8 cellular contexts compared by ENCODE assay signal in the genomic region with DNA sequence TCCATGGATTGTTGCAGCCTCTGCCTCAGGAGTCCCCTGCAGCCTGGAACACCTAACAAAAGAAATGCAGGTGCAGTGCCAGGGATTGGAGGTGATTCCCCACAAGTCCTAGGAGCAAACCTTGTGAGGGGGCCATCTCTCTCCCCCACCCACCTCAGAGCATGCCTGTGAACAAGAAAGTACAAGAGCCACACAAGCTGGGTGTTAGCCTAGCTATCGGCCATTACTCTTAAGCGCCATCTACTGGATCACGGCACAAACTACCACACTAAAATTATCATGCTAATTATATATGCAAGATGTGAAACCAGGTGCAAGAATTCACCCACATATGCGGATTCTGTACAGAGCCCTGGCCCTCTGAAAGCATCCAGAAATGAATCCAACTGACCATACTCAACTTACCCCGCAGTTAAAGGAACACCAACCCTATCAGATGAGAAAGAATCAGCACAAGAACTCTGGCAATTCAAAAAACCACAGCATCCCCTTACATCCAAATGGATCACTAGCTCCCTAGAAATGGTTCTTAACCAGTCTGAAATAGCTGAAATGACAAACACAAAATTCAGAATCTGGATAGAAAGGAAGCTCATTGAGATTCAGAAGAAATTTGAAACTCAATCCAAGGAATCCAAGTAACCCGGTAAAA. TPM values are rescaled to one million over a fixed set of nuclear protein-coding genes. Genes with fewer than 3 reads are reported as not detected.
DNase-seq lines count a peak whose midpoint lies in the region; ATAC-seq, FAIRE-seq and TF ChIP-seq lines count a peak whose summit lies in the region.

No MANE protein-coding gene starts in this region.

- H3K79me2 ChIP-seq in GM23338 (replicated peaks; ENCODE audit: insufficient read depth) (no peaks in the 10 kb centered on the region), GM12878 (ENCODE audit: control insufficient read depth, insufficient read depth, low read length) (no peaks in the 10 kb centered on the region)

- RAD21 ChIA-PET in GM12878 (lab: Charles Lee; ENCODE audit: unreplicated experiment) = interaction anchor here (0.8 to 1.6 kb wide), 4 partner anchors 35 to 295 kb away, joined by 3 to 9 read pairs (median 6); no protein-coding TSS in a partner anchor

- no peak for TF ChIP-seq POLR2A in GM12878 (IDR thresholded peaks at IDR 0.05; ENCODE audit: low read depth, low read length)

- H3K27ac Mint-ChIP-seq in GM23338 = no peak overlapping the region

- no peak overlapping the region for H2AFZ ChIP-seq in GM23338
- H2AFZ ChIP-seq in GM12878 (ENCODE audit: control insufficient read depth, low read depth, low read length) = no peak overlapping the region

- in situ Hi-C loops in GM12878 (cut with MboI) = no loop called here

- H3K4me3 ChIP-seq in GM23338 = no peak overlapping the region
- H3K4me3 ChIP-seq in GM12878 = no peak overlapping the region

- H3K9me3 ChIP-seq in GM12878 (replicated peaks; ENCODE audit: control insufficient read depth, insufficient read depth, low read length) = no peaks in the 10 kb centered on the region

- H3K9ac ChIP-seq in GM12878 (ENCODE audit: control insufficient read depth, insufficient read depth, low read length) = no peak overlapping the region

- no peaks in the 10 kb centered on the region for H3K36me3 ChIP-seq in GM23338 (ENCODE audit: insufficient read depth)
- H3K36me3 ChIP-seq in GM12878 (ENCODE audit: control insufficient read depth in 2 of 2, insufficient read depth in 2 of 2, low read length in 1 of 2) = no peaks in the 10 kb centered on the region

- no peaks in the 10 kb centered on the region for H3K9me2 ChIP-seq in GM23338 (ENCODE audit: insufficient read depth)

- no peaks in the 10 kb centered on the region for H3F3A ChIP-seq in GM23338 (replicated peaks; ENCODE audit: low read depth)

- intact Hi-C loops in GM12878 (cut with micrococcal nuclease; ENCODE audit: unreplicated experiment) = loop anchor here (1.0 kb wide), 1 partner anchor 41 kb away; no protein-coding TSS in a partner anchor

- no peaks in the 10 kb centered on the region for H3K27me3 Mint-ChIP-seq in GM23338 (ENCODE audit: insufficient read depth, low read depth, poor library complexity)

- POLR2A ChIA-PET in GM12878 (lab: Charles Lee) = no interaction called here

- H3K4me1 Mint-ChIP-seq in GM23338 = peaks cover 2% of the 10 kb centered on the region; the same call in 2 of the 3 replicates

- peak; percentile 78 to 86 for TF ChIP-seq CTCF in GM23338 (conservative IDR thresholded peaks at IDR 0.05; ENCODE audit: low read depth in 2 of 2)
- TF ChIP-seq CTCF in GM12878 (IDR thresholded peaks at IDR 0.05 in 2 of 3, conservative IDR thresholded peaks at IDR 0.05 in 1 of 3; ENCODE audit: control insufficient read depth in 2 of 3, extremely low read depth in 1 of 3, insufficient read depth in 1 of 3, low read depth in 3 of 3, low read length in 3 of 3) = peak; percentile 73 to 85 (median 77)

- SMC1A ChIA-PET in GM12878 (lab: Charles Lee; ENCODE audit: uncharacterized antibody, unreplicated experiment) = interaction anchor here (0.8 to 2.5 kb wide), 4 partner anchors 25 to 161 kb away, joined by 3 to 11 read pairs (median 5); no protein-coding TSS in a partner anchor

- H3K36me3 Mint-ChIP-seq in GM23338 (ENCODE audit: low read depth) = no peaks in the 10 kb centered on the region

- ATAC-seq in GM23338 = peak; percentile 96
- ATAC-seq in GM12878 = peak; percentile 95
- ATAC-seq in HG03097 (IDR thresholded peaks at IDR 0.05; ENCODE audit: low FRiP score, unreplicated experiment) = no peak

- CTCF ChIA-PET in GM12878 (lab: Yijun Ruan, JAX) = interaction anchor here (0.6 to 2.2 kb wide), 30 partner anchors 9 to 855 kb away, joined by 3 to 25 read pairs (median 4); partner anchors contain the start of gene PRSS3

- 18% methylated on average over 6 of the region's 6 CpGs for WGBS in GM12878 (ENCODE audit: insufficient coverage, insufficient replicate concordance, low lambda C conversion rate, missing lambda C conversion rate)

- TF ChIP-seq EP300 in GM12878 (IDR thresholded peaks at IDR 0.05; ENCODE audit: borderline replicate concordance in 1 of 2, control insufficient read depth in 1 of 2, low read depth in 2 of 2, low read length in 2 of 2) = no peak

- peak; percentile 69 for FAIRE-seq in GM12878 (lab: Jason Lieb, UNC)

- H3K4me3 Mint-ChIP-seq in GM23338 = no peak overlapping the region

- no peak overlapping the region for H3K27ac ChIP-seq in GM23338 (ENCODE audit: low read depth)
- no peak overlapping the region for H3K27ac ChIP-seq in GM12878 (ENCODE audit: control insufficient read depth, insufficient read depth)

- no peaks in the 10 kb centered on the region for H4K20me1 ChIP-seq in GM23338 (replicated peaks; ENCODE audit: insufficient read depth)
- H4K20me1 ChIP-seq in GM12878 (ENCODE audit: control insufficient read depth, insufficient read depth) = no peaks in the 10 kb centered on the region

- no TSS peak for BruUV-seq in GM12878 (replicated peaks; lab: Mats Ljungman, UMichigan)

- H3K4me2 ChIP-seq in GM23338 (no peak overlapping the region), GM12878 (ENCODE audit: control insufficient read depth, insufficient read depth) (no peak overlapping the region)

- no peaks in the 10 kb centered on the region; the same call in 1 of the 2 replicates for H3K4me1 ChIP-seq in GM23338 (ENCODE audit: insufficient read depth)
- no peaks in the 10 kb centered on the region for H3K4me1 ChIP-seq in GM12878 (ENCODE audit: control insufficient read depth, insufficient read depth, low read length)

- H3K9me3 Mint-ChIP-seq in GM23338 = no peaks in the 10 kb centered on the region

- TF ChIP-seq RAD21 in GM12878 (IDR thresholded peaks at IDR 0.05; ENCODE audit: insufficient read depth, low read depth, low read length) = peak; percentile 50

- peak; percentile 62 for DNase-seq in EH (ENCODE audit: low read depth)
- DNase-seq in GM23338 (ENCODE audit: low spot score) = peak; percentile 80
- peak; percentile 85 for DNase-seq in NAMALWA (ENCODE audit: low spot score)
- DNase-seq in SW480 (ENCODE audit: low spot score) = peak; percentile 62
- DNase-seq in GM12878 (ENCODE audit: low read depth, low spot score) = peak; percentile 26
- peak; percentile 78 for DNase-seq in iPS-NIHi11 (ENCODE audit: low spot score)
- peak; percentile 13 to 31 for DNase-seq in stimulated activated CD4-positive, alpha-beta T cell treated with anti-CD3 and anti-CD28 coated beads, Interleukin-15, amount 100 ng/mL, for 48 hours (ENCODE audit: low read depth in 2 of 2)

- H3K27me3 ChIP-seq in GM23338 (ENCODE audit: insufficient read depth) (no peaks in the 10 kb centered on the region), GM12878 (replicated peaks in 1 of 2; ENCODE audit: control insufficient read depth in 2 of 2, insufficient read depth in 2 of 2, low read length in 1 of 2) (no peaks in the 10 kb centered on the region)

TF ChIP-seq in GM23338, 12 proteins besides CTCF, POLR2A, EP300 and RAD21 (continues in another document):
- TF ChIP-seq EZH2phosphoT487 (IDR thresholded peaks at IDR 0.05; ENCODE audit: unreplicated experiment) = no peak

TF ChIP-seq in GM12878, 131 proteins besides CTCF, POLR2A, EP300 and RAD21 (continues in another document):
- TF ChIP-seq YY1 (IDR thresholded peaks at IDR 0.05; ENCODE audit: low read depth, low read length) = peak; percentile 93
- no peak for TF ChIP-seq ZZZ3 (IDR thresholded peaks at IDR 0.05; ENCODE audit: control insufficient read depth, insufficient read length, low read depth)
- TF ChIP-seq POU2F2 (IDR thresholded peaks at IDR 0.05; ENCODE audit: borderline replicate concordance, low read depth, low read length) = peak; percentile 54; the same call in 1 of the 3 replicates
- TF ChIP-seq SUPT20H (IDR thresholded peaks at IDR 0.05; ENCODE audit: borderline replicate concordance, control insufficient read depth, low read depth, low read length) = no peak

RNA-seq across cellular contexts. Expression of gene PRSS3, which starts 16.5 kb away (rescaled TPM):
- 2.5 and 4.2 TPM in 2 replicates for total RNA-seq in GM23338 (2014; rRNA removed; shearing (Covaris generic))
- polyA plus RNA-seq in GM23338 (2016; fragmentation: Nextera tagmentation; extraction: Ambion mirVana) (3.4 and 4.5 TPM in 2 replicates), GM12878 (2011; rRNA removed) (not detected in 2 replicates), GM12878 (2014; fragmentation: Illumina TruSeq; extraction: Trizol) (not detected in 2 replicates), GM12878 (2014; fragmentation: Nextera tagmentation; extraction: Ambion mirVana) (not detected), GM12878 (2014; rRNA removed) (not detected in 2 replicates), GM12878 (2016; fragmentation: Nextera tagmentation; extraction: Ambion mirVana) (not detected)
- not detected in 2 replicates for total RNA-seq in GM12878 (2013; cell fraction: nucleolus; rRNA removed)
- total RNA-seq in GM12878 (2014; rRNA removed) (not detected in 2 replicates), GM12878 (2014; rRNA removed; fragmentation: Illumina TruSeq; extraction: Trizol) (not detected in 2 replicates), GM12878 (2021) (0.54 and 0.98 TPM in 2 replicates)
- polyA plus RNA-seq in GM12878 (2011; ENCODE audit: low read depth) = not detected
- polyA plus RNA-seq in GM12878 (2011; cell fraction: cytosol; rRNA removed) = not detected in 2 replicates
- polyA plus RNA-seq in GM12878 (2011; cell fraction: nucleus; rRNA removed) = not detected in 2 replicates
- not detected in 2 replicates for polyA plus RNA-seq in GM12878 (2012)
- not detected in 2 replicates for polyA minus RNA-seq in GM12878 (2011; rRNA and poly(A)+ RNA removed)
- not detected in 2 replicates for polyA minus RNA-seq in GM12878 (2011; cell fraction: cytosol; rRNA and poly(A)+ RNA removed)
- not detected in 2 replicates for polyA minus RNA-seq in GM12878 (2011; cell fraction: nucleus; rRNA and poly(A)+ RNA removed)

RNA-seq across cellular contexts. Expression of gene UBE2R2, which starts 38.1 kb away (rescaled TPM):
- 32.5 and 36.4 TPM in 2 replicates for total RNA-seq in GM23338 (2014; rRNA removed; shearing (Covaris generic))
- polyA plus RNA-seq in GM23338 (2016; fragmentation: Nextera tagmentation; extraction: Ambion mirVana) = 23.2 and 23.4 TPM in 2 replicates
- total RNA-seq in GM12878 (2013; cell fraction: nucleolus; rRNA removed) = 26.1 and 27.4 TPM in 2 replicates
- 9.9 and 10.7 TPM in 2 replicates for total RNA-seq in GM12878 (2014; rRNA removed)
- total RNA-seq in GM12878 (2014; rRNA removed; fragmentation: Illumina TruSeq; extraction: Trizol) = 17.2 and 17.6 TPM in 2 replicates
- 32.8 and 33.8 TPM in 2 replicates for total RNA-seq in GM12878 (2021)
- polyA plus RNA-seq in GM12878 (2011; ENCODE audit: low read depth) = 30.5 TPM
- 23.5 and 27.1 TPM in 2 replicates for polyA plus RNA-seq in GM12878 (2011; rRNA removed)
- 13.3 and 20.0 TPM in 2 replicates for polyA plus RNA-seq in GM12878 (2011; cell fraction: cytosol; rRNA removed)
- polyA plus RNA-seq in GM12878 (2011; cell fraction: nucleus; rRNA removed) = 12.4 and 13.9 TPM in 2 replicates
- polyA plus RNA-seq in GM12878 (2012) = 34.6 and 39.5 TPM in 2 replicates
- 31.8 and 39.2 TPM in 2 replicates for polyA plus RNA-seq in GM12878 (2014; fragmentation: Illumina TruSeq; extraction: Trizol)
- polyA plus RNA-seq in GM12878 (2014; fragmentation: Nextera tagmentation; extraction: Ambion mirVana) = 10 to 100 TPM; 11.4 to 17.2 TPM
- polyA plus RNA-seq in GM12878 (2014; rRNA removed) = 17.4 and 18.0 TPM in 2 replicates
- 10 to 100 TPM in 1 of 2 experiments, 1 to 10 TPM in 1; 7.2 to 10.1 TPM for polyA plus RNA-seq in GM12878 (2016; fragmentation: Nextera tagmentation; extraction: Ambion mirVana)
- polyA minus RNA-seq in GM12878 (2011; rRNA and poly(A)+ RNA removed) = 25.9 and 30.6 TPM in 2 replicates
- 14.3 and 15.2 TPM in 2 replicates for polyA minus RNA-seq in GM12878 (2011; cell fraction: cytosol; rRNA and poly(A)+ RNA removed)
- polyA minus RNA-seq in GM12878 (2011; cell fraction: nucleus; rRNA and poly(A)+ RNA removed) = 8.1 and 15.0 TPM in 2 replicates

Comparison
In these comparisons a context has a peak if more than half of its experiments do, and no peak if none do; other contexts are left out.
1. DNase-seq: peak in every context shown above with its lines; median percentile 85 in NAMALWA; 80 in GM23338; 78 in iPS-NIHi11; 62 in EH; 62 in SW480; 26 in GM12878; 22 in stimulated activated CD4-positive, alpha-beta T cell treated with anti-CD3 and anti-CD28 coated beads, Interleukin-15, amount 100 ng/mL, for 48 hours.